In genomic region chr11:126313826-126314225, GRCh38 we compare ENCODE assay signal across 13 cellular contexts.
"Had no signal": no experiment of that assay in that cellular context is flagged by ENCODE, and none has a peak within 500 bp of the region (broad histone marks: within the 10 kb centered on the region; RNA-seq: fewer than 3 reads in every experiment).

No MANE protein-coding gene starts in this region.

- DNase-seq: activated CD4-positive, alpha-beta T cell treated with anti-CD3 and anti-CD28 coated beads, Interleukin-2, amount 50 U/mL, for 4 hours; activated CD4-positive, CD25-positive, alpha-beta regulatory T cell treated with anti-CD3 and anti-CD28 coated beads, Interleukin-2, amount 50 U/mL, for 72 hours; activated CD8-positive, alpha-beta memory T cell treated with anti-CD3 and anti-CD28 coated beads, Interleukin-2, amount 10 ng/mL, durations not matched to agents 7 days and 5 days; activated effector memory CD4-positive, alpha-beta T cell treated with Interleukin-2 at 50 U/mL for 16 hours; activated naive CD8-positive, alpha-beta T cell treated with anti-CD3 and anti-CD28 coated beads for 36 hours; activated T-cell treated with anti-CD3 and anti-CD28 coated beads, Interleukin-2, amount 50 U/mL, for 24 hours; anterior cingulate cortex; midbrain; stimulated activated naive CD4-positive, alpha-beta T cell treated with Interleukin-2 at 50 U/mL for 16 hours had no signal

- H3K9me3 ChIP-seq: right atrium auricular region had no signal

- H3K4me3 ChIP-seq: lung, right atrium auricular region, skin epidermis had no signal

- H3K27me3 ChIP-seq: right atrium auricular region had no signal

- H3K36me3 ChIP-seq: right atrium auricular region had no signal

- H3K27ac ChIP-seq: right atrium auricular region had no signal

- ATAC-seq: activated CD8-positive, alpha-beta memory T cell treated with anti-CD3 and anti-CD28 coated beads, Interleukin-2, amount 10 ng/mL, durations not matched to agents 7 days and 5 days; esophagus mucosa had no signal
